In genomic region chr1:243312962-243313634, GRCh38 we compare ENCODE assay signal across 9 cellular contexts. TPM values are rescaled to one million over a fixed set of nuclear protein-coding genes. Genes with fewer than 3 reads are reported as not detected.
DNase-seq lines count a peak whose midpoint lies in the region; ATAC-seq, FAIRE-seq and TF ChIP-seq lines count a peak whose summit lies in the region.
"Had no signal": no experiment of that assay in that cellular context is flagged by ENCODE, and none has a peak within 500 bp of the region (broad histone marks: within the 10 kb centered on the region; RNA-seq: fewer than 3 reads in every experiment).

No MANE protein-coding gene starts in this region.

- ATAC-seq in GM19372 (IDR thresholded peaks at IDR 0.05; ENCODE audit: low read depth, unreplicated experiment) (peak; percentile 25), HG02981 (IDR thresholded peaks at IDR 0.05; ENCODE audit: unreplicated experiment) (peak; percentile 27)
- ATAC-seq: activated CD8-positive, alpha-beta memory T cell treated with anti-CD3 and anti-CD28 coated beads, Interleukin-2, amount 10 ng/mL, durations not matched to agents 7 days and 5 days had no signal

- H4K20me1 ChIP-seq in OCI-LY7 (ENCODE audit: insufficient read depth, low read length) = no peaks in the 10 kb centered on the region

- peaks cover 3% of the 10 kb centered on the region for H3K36me3 ChIP-seq in bronchial epithelial cell (ENCODE audit: control insufficient read depth, insufficient read depth, low read length)
- peaks cover 4% of the 10 kb centered on the region for H3K36me3 ChIP-seq in thymus (ENCODE audit: control insufficient read depth, insufficient read depth)
- peaks cover 6% of the 10 kb centered on the region; the same call in 1 of the 2 replicates for H3K36me3 ChIP-seq in OCI-LY7 (ENCODE audit: insufficient read depth, low read length)

- H3K9me2 ChIP-seq in OCI-LY7 (ENCODE audit: insufficient read depth, low read length) = no peaks in the 10 kb centered on the region

- DNase-seq in bronchial epithelial cell (ENCODE audit: low read depth) = peak; percentile 98
- no peak for DNase-seq in iPS-NIHi11 (ENCODE audit: low spot score)
- no peak for DNase-seq in NCI-H146 treated with DMSO at 0.1 percent for 48 hours (lab: John Stamatoyannopoulos, UW; ENCODE audit: unreplicated experiment)
- DNase-seq in OCI-LY7 (ENCODE audit: low spot score) = no peak
- DNase-seq: activated CD8-positive, alpha-beta memory T cell treated with anti-CD3 and anti-CD28 coated beads, Interleukin-2, amount 10 ng/mL, durations not matched to agents 7 days and 5 days; right cardiac atrium had no signal

- intact Hi-C loops in OCI-LY7 (cut with micrococcal nuclease; ENCODE audit: unreplicated experiment) = no loop called here

- H3K27ac ChIP-seq in thymus (ENCODE audit: low read depth) (peak overlapping the region; percentile 42), OCI-LY7 (ENCODE audit: low read depth, low read length, poor library complexity, severe bottlenecking) (no peak overlapping the region)

- BruUV-seq in OCI-LY7 (replicated peaks; lab: Mats Ljungman, UMichigan) = no TSS peak

- CTCF ChIA-PET in OCI-LY7 (lab: Charles Lee; ENCODE audit: unreplicated experiment) = no interaction called here

- H3K4me3 ChIP-seq in bronchial epithelial cell (ENCODE audit: low read depth, low read length) (no peak overlapping the region), thymus (ENCODE audit: low read length) (no peak overlapping the region), OCI-LY7 (ENCODE audit: low read depth, low read length, poor library complexity, severe bottlenecking) (no peak overlapping the region)

- H3K4me1 ChIP-seq in thymus (ENCODE audit: control insufficient read depth, insufficient read depth, low read length) (no peaks in the 10 kb centered on the region), OCI-LY7 (ENCODE audit: insufficient read depth, low read length, poor library complexity, severe bottlenecking) (no peaks in the 10 kb centered on the region)

- H3K9me3 ChIP-seq in thymus (ENCODE audit: control insufficient read depth) = no peaks in the 10 kb centered on the region
- H3K9me3 ChIP-seq in OCI-LY7 (ENCODE audit: low read length) = no peaks in the 10 kb centered on the region

- H3K27me3 ChIP-seq in bronchial epithelial cell (ENCODE audit: control insufficient read depth, insufficient read depth, low read length) (no peaks in the 10 kb centered on the region), thymus (ENCODE audit: control insufficient read depth, insufficient read depth) (no peaks in the 10 kb centered on the region)

- no peaks in the 10 kb centered on the region for H3K79me2 ChIP-seq in OCI-LY7 (ENCODE audit: insufficient read depth, low read depth, low read length)

- POLR2A ChIA-PET in OCI-LY7 (lab: Charles Lee) = interaction anchor here (0.7 to 2.0 kb wide), 2 partner anchors 9 to 57 kb away, joined by 3 to 4 read pairs; partner anchors contain the start of gene SDCCAG8

- TF ChIP-seq CTCF in bronchial epithelial cell (IDR thresholded peaks at IDR 0.05; ENCODE audit: insufficient read depth, low read length, severe bottlenecking) (no peak), OCI-LY7 (conservative IDR thresholded peaks at IDR 0.05; ENCODE audit: low read length) (no peak)

- no peak for FAIRE-seq in bronchial epithelial cell (lab: Jason Lieb, UNC)

- no peak overlapping the region for H3K4me2 ChIP-seq in OCI-LY7 (ENCODE audit: low read length)

- WGBS in thymus = 91% methylated on average over 5 of the region's 5 CpGs

- H2AFZ ChIP-seq in OCI-LY7 (ENCODE audit: low read length) = no peak overlapping the region

RNA-seq across cellular contexts. Expression of gene SDCCAG8, which starts 57.3 kb away (rescaled TPM):
- total RNA-seq in bronchial epithelial cell (32.4 and 42.6 TPM in 2 replicates), OCI-LY7 (2022) (26.2 and 28.7 TPM in 2 replicates)
- polyA plus RNA-seq in thymus = 44.2 TPM
- total RNA-seq in OCI-LY7 (2014; rRNA removed; shearing (Covaris generic)) = 13.4 and 18.1 TPM in 2 replicates

RNA-seq across cellular contexts. Expression of gene CEP170, which starts 58.0 kb away (rescaled TPM):
- 20.7 and 21.6 TPM in 2 replicates for total RNA-seq in bronchial epithelial cell
- polyA plus RNA-seq in thymus = 40.8 TPM
- 57.6 and 64.7 TPM in 2 replicates for total RNA-seq in OCI-LY7 (2014; rRNA removed; shearing (Covaris generic))
- total RNA-seq in OCI-LY7 (2022) = 69.7 and 85.4 TPM in 2 replicates
